Comparison of ENCODE assay signal across 10 cellular contexts in the genomic region with DNA sequence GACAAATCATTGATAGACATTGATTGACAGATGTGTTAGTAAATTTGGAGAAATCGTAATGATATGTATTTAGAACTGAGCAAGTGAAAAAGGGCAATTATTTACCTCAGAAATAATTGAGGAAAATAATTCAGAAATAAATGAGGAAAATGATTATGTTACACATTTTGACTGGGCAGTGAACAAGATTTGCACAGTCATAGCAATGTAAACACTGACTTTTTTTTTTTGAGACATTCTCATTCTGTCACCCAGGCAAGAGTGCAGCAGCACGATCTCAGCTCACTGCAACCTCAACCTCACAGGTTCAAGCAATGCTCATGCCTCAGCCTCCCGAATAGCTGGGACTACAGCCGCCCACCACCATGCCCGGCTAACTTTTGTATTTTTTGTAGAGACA.
"Had no signal": no experiment of that assay in that cellular context is flagged by ENCODE, and none has a peak within 500 bp of the region (broad histone marks: within the 10 kb centered on the region; RNA-seq: fewer than 3 reads in every experiment).

No MANE protein-coding gene starts in this region.

- H3K9me3 Mint-ChIP-seq: GM23338, H9 had no signal

- H3K4me3 ChIP-seq: GM23338 had no signal

- H3K27ac Mint-ChIP-seq: GM23338, H9 had no signal

- DNase-seq: H9, HCEC 1CT, IMR-90, Karpas-422, KBM-7 had no signal

- ATAC-seq: GM23338 had no signal

- H2AFZ ChIP-seq: GM23338 had no signal

- FAIRE-seq: H1, H54 had no signal

- H3K27ac ChIP-seq: HL-60, KMS-11 had no signal

- H3K4me2 ChIP-seq: GM23338, KMS-11 had no signal

- H3K9ac ChIP-seq: KMS-11 had no signal

- H3K4me3 Mint-ChIP-seq: GM23338, H9 had no signal
